26 cellular contexts compared by ENCODE assay signal in the genomic region with DNA sequence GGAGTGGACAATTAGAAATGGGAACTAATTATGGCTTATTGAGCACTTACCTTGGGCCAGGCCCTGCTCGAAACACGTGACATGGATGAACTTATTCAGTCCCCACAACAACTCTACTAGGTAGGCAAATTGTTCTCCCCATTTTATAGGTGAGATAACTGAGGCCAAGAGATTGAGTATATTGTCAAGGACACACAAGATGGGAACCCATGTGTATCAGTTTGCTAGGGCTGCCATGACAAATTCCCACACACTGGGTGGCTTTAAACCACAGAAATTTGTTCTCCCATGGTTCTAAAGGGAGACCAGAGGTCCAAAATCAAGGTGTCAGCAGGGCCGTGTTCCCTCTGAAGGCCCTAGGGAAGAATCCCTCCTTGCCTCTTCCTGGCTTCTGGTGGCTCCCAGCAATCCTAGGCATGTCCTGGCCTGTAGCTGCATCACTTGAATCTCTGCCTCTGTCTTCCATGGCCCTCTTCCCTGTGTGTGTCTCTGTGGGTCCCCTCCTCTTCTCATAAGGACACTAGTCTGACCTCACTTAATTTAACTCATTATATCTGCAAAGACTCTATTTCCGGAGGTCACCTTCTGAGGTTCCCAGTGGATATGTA.
DNase-seq lines count a peak whose midpoint lies in the region; ATAC-seq and TF ChIP-seq lines count a peak whose summit lies in the region.
"Had no signal": no experiment of that assay in that cellular context is flagged by ENCODE, and none has a peak within 500 bp of the region (broad histone marks: within the 10 kb centered on the region; RNA-seq: fewer than 3 reads in every experiment).

No MANE protein-coding gene starts in this region.

- H3K9ac ChIP-seq in BLaER1 = no peak overlapping the region
- H3K9ac ChIP-seq: parathyroid adenoma had no signal

- H3K4me3 Mint-ChIP-seq in dendritic cell treated with granulocyte-macrophage colony-stimulating factor and Interleukin-4, amounts not matched to agents 40 ng/mL and 50 ng/mL, for 4 days = no peak overlapping the region
- H3K4me3 Mint-ChIP-seq in naive B cell = peak overlapping the region in 2 of 8 donors; percentile 55 to 84
- H3K4me3 Mint-ChIP-seq: activated T-cell treated with anti-CD3 and anti-CD28 coated beads, Interleukin-2, amount 50 U/mL, for 24 hours; naive thymus-derived CD8-positive, alpha-beta T cell had no signal

- DNase-seq in OCI-LY7 (ENCODE audit: low spot score) (no peak), naive B cell (no peak), COR-L47 (lab: John Stamatoyannopoulos, UW) (no peak), amygdala (lab: John Stamatoyannopoulos, UW) (no peak), NCI-H526 (lab: John Stamatoyannopoulos, UW) (no peak), NCI-H2171 treated with DMSO at 0.1 percent for 48 hours (lab: John Stamatoyannopoulos, UW) (no peak)
- DNase-seq: ACHN; activated CD4-positive, alpha-beta T cell treated with anti-CD3 and anti-CD28 coated beads for 4 hours; brain microvascular endothelial cell; esophagus squamous epithelium; GF-D8; H7; naive thymus-derived CD8-positive, alpha-beta T cell; NCI-H1105 treated with DMSO at 0.1 percent for 48 hours; NCI-H1930; NCI-H226; NCI-H774; spleen; upper lobe of left lung had no signal

- CTCF ChIA-PET in OCI-LY7 (lab: Charles Lee; ENCODE audit: unreplicated experiment) = no interaction called here

- ATAC-seq in naive B cell (ENCODE audit: low read depth in 2 of 2) = no peak
- ATAC-seq: left lobe of liver; naive thymus-derived CD8-positive, alpha-beta T cell; SK-N-SH treated with all-trans-retinoic acid at 6 μM for 48 hours had no signal

- no peaks in the 10 kb centered on the region for H3K9me2 ChIP-seq in OCI-LY7 (ENCODE audit: insufficient read depth, low read length)

- H3K27ac Mint-ChIP-seq in dendritic cell treated with granulocyte-macrophage colony-stimulating factor and Interleukin-4, amounts not matched to agents 40 ng/mL and 50 ng/mL, for 4 days = peak overlapping the region; percentile 45
- peak overlapping the region; percentile 67 to 98 (median 88) for H3K27ac Mint-ChIP-seq in naive B cell
- H3K27ac Mint-ChIP-seq: activated T-cell treated with anti-CD3 and anti-CD28 coated beads, Interleukin-2, amount 50 U/mL, for 24 hours had no signal

- H2AFZ ChIP-seq in OCI-LY7 (ENCODE audit: low read length) = no peak overlapping the region
- H2AFZ ChIP-seq: parathyroid adenoma had no signal

- H3K4me1 Mint-ChIP-seq in dendritic cell treated with granulocyte-macrophage colony-stimulating factor and Interleukin-4, amounts not matched to agents 40 ng/mL and 50 ng/mL, for 4 days (ENCODE audit: low read depth) = peaks cover 64% of the 10 kb centered on the region
- peaks cover 44 to 88% (median 84%) of the 10 kb centered on the region in 3 donors for H3K4me1 Mint-ChIP-seq in naive B cell

- H3K79me2 ChIP-seq in OCI-LY7 (ENCODE audit: insufficient read depth, low read depth, low read length) = peaks cover 57% of the 10 kb centered on the region
- H3K79me2 ChIP-seq: parathyroid adenoma had no signal

- H3K27me3 ChIP-seq in BLaER1 = no peaks in the 10 kb centered on the region
- H3K27me3 ChIP-seq: brain microvascular endothelial cell, esophagus squamous epithelium, spleen, upper lobe of left lung had no signal

- no peaks in the 10 kb centered on the region for H3K9me3 Mint-ChIP-seq in dendritic cell treated with granulocyte-macrophage colony-stimulating factor and Interleukin-4, amounts not matched to agents 40 ng/mL and 50 ng/mL, for 4 days
- H3K9me3 Mint-ChIP-seq in naive B cell = no peaks in the 10 kb centered on the region
- H3K9me3 Mint-ChIP-seq: activated T-cell treated with anti-CD3 and anti-CD28 coated beads, Interleukin-2, amount 50 U/mL, for 24 hours; mesothelial cell of epicardium; naive thymus-derived CD8-positive, alpha-beta T cell had no signal

- H3K36me3 ChIP-seq in BLaER1 (peaks cover 33% of the 10 kb centered on the region), OCI-LY7 (ENCODE audit: insufficient read depth, low read length) (peaks cover 4% of the 10 kb centered on the region; the same call in 1 of the 2 replicates)
- H3K36me3 ChIP-seq: brain microvascular endothelial cell, esophagus squamous epithelium, upper lobe of left lung had no signal

- peaks cover 35% of the 10 kb centered on the region for H3K36me3 Mint-ChIP-seq in dendritic cell treated with granulocyte-macrophage colony-stimulating factor and Interleukin-4, amounts not matched to agents 40 ng/mL and 50 ng/mL, for 4 days (ENCODE audit: low read depth)
- peaks cover 0 to 7% of the 10 kb centered on the region in 2 donors for H3K36me3 Mint-ChIP-seq in naive B cell
- H3K36me3 Mint-ChIP-seq: mesothelial cell of epicardium had no signal

- intact Hi-C loops in OCI-LY7 (cut with micrococcal nuclease; ENCODE audit: unreplicated experiment) = no loop called here
- intact Hi-C loops in dendritic cell treated with granulocyte-macrophage colony-stimulating factor and Interleukin-4, amounts not matched to agents 40 ng/mL and 50 ng/mL, for 4 days (cut with micrococcal nuclease) = no loop called here

- POLR2A ChIA-PET in OCI-LY7 (lab: Charles Lee) = interaction anchor here (0.7 to 1.5 kb wide), 2 partner anchors 10 to 32 kb away, joined by 3 to 4 read pairs; no protein-coding TSS in a partner anchor

- H4K20me1 ChIP-seq in BLaER1 (peaks cover 99% of the 10 kb centered on the region), OCI-LY7 (ENCODE audit: insufficient read depth, low read length) (no peaks in the 10 kb centered on the region)

- no TSS peak for BruUV-seq in OCI-LY7 (replicated peaks; lab: Mats Ljungman, UMichigan)

- H3K4me1 ChIP-seq in BLaER1 (peaks cover 62% of the 10 kb centered on the region), OCI-LY7 (ENCODE audit: insufficient read depth, low read length, poor library complexity, severe bottlenecking) (peaks cover 85% of the 10 kb centered on the region)
- H3K4me1 ChIP-seq: parathyroid adenoma, upper lobe of left lung had no signal

- H3K9me3 ChIP-seq in BLaER1 = no peaks in the 10 kb centered on the region
- no peaks in the 10 kb centered on the region for H3K9me3 ChIP-seq in OCI-LY7 (ENCODE audit: low read length)
- H3K9me3 ChIP-seq: esophagus squamous epithelium, spleen, upper lobe of left lung had no signal

- no peak overlapping the region for H3K27ac ChIP-seq in BLaER1
- peak overlapping the region; percentile 100 for H3K27ac ChIP-seq in OCI-LY7 (ENCODE audit: low read depth, low read length, poor library complexity, severe bottlenecking)
- H3K27ac ChIP-seq: brain microvascular endothelial cell, esophagus squamous epithelium, parathyroid adenoma, spleen, upper lobe of left lung had no signal

- no peak overlapping the region for H3K4me3 ChIP-seq in BLaER1
- no peak overlapping the region for H3K4me3 ChIP-seq in OCI-LY7 (ENCODE audit: low read depth, low read length, poor library complexity, severe bottlenecking)
- H3K4me3 ChIP-seq: esophagus squamous epithelium, spleen, upper lobe of left lung had no signal

- H3K27me3 Mint-ChIP-seq in dendritic cell treated with granulocyte-macrophage colony-stimulating factor and Interleukin-4, amounts not matched to agents 40 ng/mL and 50 ng/mL, for 4 days = no peaks in the 10 kb centered on the region
- no peaks in the 10 kb centered on the region for H3K27me3 Mint-ChIP-seq in naive B cell
- H3K27me3 Mint-ChIP-seq: activated T-cell treated with anti-CD3 and anti-CD28 coated beads, Interleukin-2, amount 50 U/mL, for 24 hours; naive thymus-derived CD8-positive, alpha-beta T cell had no signal

- no peak for TF ChIP-seq CTCF in OCI-LY7 (conservative IDR thresholded peaks at IDR 0.05; ENCODE audit: low read length)

- H3K4me2 ChIP-seq in BLaER1 = peak overlapping the region; percentile 25; the same call in 1 of the 2 replicates
- peak overlapping the region; percentile 88 for H3K4me2 ChIP-seq in OCI-LY7 (ENCODE audit: low read length)
